Comparison of ENCODE assay signal across 24 cellular contexts in the genomic region with DNA sequence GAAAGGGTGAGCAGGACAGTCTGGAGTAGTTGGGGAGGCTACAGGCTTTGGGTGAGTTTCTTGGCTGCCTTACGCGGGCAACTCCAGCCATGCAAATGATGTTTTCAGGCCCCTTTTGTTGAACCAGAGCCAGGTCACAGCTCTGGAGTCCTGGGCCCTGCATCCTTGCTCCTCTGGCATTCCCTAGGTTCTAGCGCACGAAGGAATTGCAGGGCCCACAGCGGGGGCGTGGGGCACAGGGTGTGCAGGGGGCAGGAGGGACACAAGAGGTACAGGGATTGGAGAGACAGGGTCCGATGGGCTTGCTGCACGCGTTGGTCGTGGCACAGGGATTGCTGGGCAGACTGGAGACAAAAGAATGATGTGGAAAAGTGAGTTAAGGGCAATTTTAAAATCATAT. TPM values are rescaled to one million over a fixed set of nuclear protein-coding genes. Genes with fewer than 3 reads are reported as not detected.
"Had no signal": no experiment of that assay in that cellular context is flagged by ENCODE, and none has a peak within 500 bp of the region (broad histone marks: within the 10 kb centered on the region; RNA-seq: fewer than 3 reads in every experiment).

No MANE protein-coding gene starts in this region.

- H3K27me3 Mint-ChIP-seq: type B pancreatic cell had no signal

- H3K9me3 Mint-ChIP-seq: dendritic cell treated with granulocyte-macrophage colony-stimulating factor and Interleukin-4, amounts not matched to agents 40 ng/mL and 50 ng/mL, for 4 days; effector memory CD8-positive, alpha-beta T cell; type B pancreatic cell had no signal

- H3K27me3 ChIP-seq: gastrocnemius medialis, thyroid gland had no signal

- H3K4me3 ChIP-seq: gastrocnemius medialis, heart right ventricle, left ventricle myocardium inferior, lung, psoas muscle, sigmoid colon, skin epidermis, stomach, thyroid gland had no signal

- H3K4me3 Mint-ChIP-seq: dendritic cell treated with granulocyte-macrophage colony-stimulating factor and Interleukin-4, amounts not matched to agents 40 ng/mL and 50 ng/mL, for 4 days; effector memory CD8-positive, alpha-beta T cell; naive B cell; type B pancreatic cell had no signal

- H3K4me1 ChIP-seq: psoas muscle, sigmoid colon, stomach, thyroid gland had no signal

- H3K36me3 Mint-ChIP-seq: naive B cell, type B pancreatic cell had no signal

- H3K27ac Mint-ChIP-seq: dendritic cell treated with granulocyte-macrophage colony-stimulating factor and Interleukin-4, amounts not matched to agents 40 ng/mL and 50 ng/mL, for 4 days; effector memory CD8-positive, alpha-beta T cell; naive B cell; type B pancreatic cell had no signal

- H3K36me3 ChIP-seq: gastrocnemius medialis, heart right ventricle, left ventricle myocardium inferior, neutrophil, sigmoid colon, stomach, thyroid gland had no signal

- ATAC-seq: effector memory CD8-positive, alpha-beta T cell; gastrocnemius medialis; psoas muscle had no signal

- H3K9me3 ChIP-seq: gastrocnemius medialis, heart right ventricle, left ventricle myocardium inferior, neutrophil, psoas muscle, sigmoid colon, stomach, thyroid gland had no signal

- H3K4me1 Mint-ChIP-seq: naive B cell had no signal

- DNase-seq: effector memory CD8-positive, alpha-beta T cell; erythroblast; gastrocnemius medialis; hypothalamus; kidney; left cardiac atrium; left ventricle myocardium inferior; mesendoderm; naive B cell; psoas muscle; sigmoid colon; stimulated activated CD4-positive, alpha-beta T cell treated with anti-CD3 and anti-CD28 coated beads, Interleukin-12 subunit alpha, Interleukin-12 subunit beta, amount 100 ng/mL, for 4 hours; stimulated activated naive CD4-positive, alpha-beta T cell; stomach; thyroid gland had no signal

- H3K27ac ChIP-seq: gastrocnemius medialis, left ventricle myocardium inferior, neutrophil, psoas muscle, sigmoid colon, stomach, thyroid gland had no signal

RNA-seq across cellular contexts. Expression of gene KRT31, which starts 3.6 kb away (rescaled TPM):
- total RNA-seq: fibroblast of lung, heart right ventricle, kidney, left cardiac atrium, left ventricle myocardium inferior, lung, osteoblast, sigmoid colon, stomach, thyroid gland had no signal
- polyA plus RNA-seq: fibroblast of lung, neural cell, sigmoid colon had no signal

RNA-seq across cellular contexts. Expression of gene KRT34, which starts 11.7 kb away (rescaled TPM):
- total RNA-seq: gastrocnemius medialis, heart right ventricle, kidney, left cardiac atrium, left ventricle myocardium inferior, lung, psoas muscle, sigmoid colon, stomach, thyroid gland had no signal
- polyA plus RNA-seq: heart right ventricle, lung, neural cell, psoas muscle, sigmoid colon had no signal

RNA-seq across cellular contexts. Expression of gene KRT33B, which starts 24.2 kb away (rescaled TPM):
- total RNA-seq: fibroblast of lung, gastrocnemius medialis, heart right ventricle, kidney, left cardiac atrium, left ventricle myocardium inferior, lung, psoas muscle, sigmoid colon, stomach, thyroid gland had no signal
- polyA plus RNA-seq: fibroblast of lung, heart right ventricle, lung, neural cell, psoas muscle, sigmoid colon, stomach had no signal

RNA-seq across cellular contexts. Expression of gene KRT37, which starts 30.6 kb away (rescaled TPM):
- total RNA-seq: fibroblast of lung, gastrocnemius medialis, heart right ventricle, kidney, left cardiac atrium, left ventricle myocardium inferior, lung, osteoblast, psoas muscle, sigmoid colon, stomach, thyroid gland had no signal
- polyA plus RNA-seq: fibroblast of lung, heart right ventricle, lung, neural cell, psoas muscle, sigmoid colon, stomach had no signal

RNA-seq across cellular contexts. Expression of gene KRT33A, which starts 43.2 kb away (rescaled TPM):
- total RNA-seq: fibroblast of lung, gastrocnemius medialis, heart right ventricle, kidney, left cardiac atrium, left ventricle myocardium inferior, lung, osteoblast, psoas muscle, sigmoid colon, stomach, thyroid gland had no signal
- polyA plus RNA-seq: fibroblast of lung, heart right ventricle, lung, neural cell, psoas muscle, sigmoid colon had no signal
